1 cellular context compared by ENCODE assay signal in the genomic region with DNA sequence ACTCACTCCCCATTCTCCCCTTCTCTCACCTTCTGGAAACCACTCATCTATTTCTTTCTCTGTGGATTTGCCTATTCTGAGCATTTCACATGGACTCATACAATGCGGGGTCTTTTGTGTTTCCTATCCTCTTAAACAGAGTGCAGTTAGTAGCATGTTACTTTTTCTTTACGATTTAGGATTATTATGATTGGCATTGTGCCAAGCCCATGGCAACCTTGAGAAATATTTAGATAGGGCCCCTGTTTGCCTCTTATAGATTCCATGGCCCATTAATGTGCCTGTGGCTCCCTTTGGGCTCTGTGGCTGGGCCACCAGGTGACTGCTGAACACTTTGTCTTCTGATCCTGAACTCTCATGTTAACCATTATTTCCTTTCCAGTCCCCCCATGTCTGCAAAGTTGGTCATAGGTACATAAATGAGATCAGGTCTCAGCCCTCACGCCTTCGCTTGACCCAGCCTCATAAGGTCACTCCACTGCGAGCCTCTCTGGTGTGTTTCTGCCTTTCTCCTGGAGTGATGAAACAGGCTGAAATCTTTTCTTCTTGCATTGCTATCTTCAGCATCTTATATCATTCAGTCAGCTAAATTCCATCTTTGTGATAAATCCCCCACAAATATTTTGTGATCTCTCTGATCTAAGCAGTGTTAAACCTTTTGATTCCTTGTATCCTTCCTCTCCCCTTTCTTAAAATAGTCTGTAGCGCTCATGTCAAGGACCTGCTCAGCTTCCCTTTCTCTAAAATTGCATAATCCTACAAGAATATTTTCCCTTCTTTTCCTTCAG.
TF ChIP-seq lines count a peak whose summit lies in the region.

No MANE protein-coding gene starts in this region.

TF ChIP-seq in H1, 55 proteins besides CTCF, POLR2A, EP300 and RAD21:
- TF ChIP-seq FOSL1 (IDR thresholded peaks at IDR 0.05; ENCODE audit: insufficient read depth, low read depth, low read length) (no peak), NRF1 (IDR thresholded peaks at IDR 0.05; ENCODE audit: low read depth, low read length) (no peak), SUZ12 (IDR thresholded peaks at IDR 0.05; ENCODE audit: low read length) (no peak), ASH2L (IDR thresholded peaks at IDR 0.05; ENCODE audit: low read length) (no peak)
TF ChIP-seq in H1: peak in this region for 0.
